8 cellular contexts compared by ENCODE assay signal in genomic region chr16:31074073-31074813, GRCh38. TPM values are rescaled to one million over a fixed set of nuclear protein-coding genes. Genes with fewer than 3 reads are reported as not detected.
A peak's percentile ranks its signal among the peaks of the same experiment; 100 is the strongest.
DNase-seq lines count a peak whose midpoint lies in the region; ATAC-seq and TF ChIP-seq lines count a peak whose summit lies in the region.

TSS of gene ZNF646 (plus strand) at chr16:31074422. CDS start at chr16:31076325, 1,903 bp downstream.
TSS of gene ZNF668 (minus strand) at chr16:31074240. CDS start at chr16:31064459, 9,781 bp downstream.

- intact Hi-C loops in mucosa of descending colon (cut with DNase I, micrococcal nuclease), result loop anchor here in 1 of 2 donors (10.0 kb wide), 1 partner anchor 89 kb away; the partner anchor contains the start of gene HSD3B7

- H3K4me3 Mint-ChIP-seq in IgD-negative memory B cell, result peak within 1 kb of the TSS; percentile 87 to 99 (median 96)

- peaks cover 2% of the 10 kb centered on the region for H3K36me3 Mint-ChIP-seq in IgD-negative memory B cell

- peak within 1 kb of the TSS; percentile 86 for H3K4me3 ChIP-seq in mucosa of descending colon

- peaks cover 17% of the 10 kb centered on the region for H3K4me1 ChIP-seq in mucosa of descending colon (ENCODE audit: low read depth)

- H3K9me3 Mint-ChIP-seq in IgD-negative memory B cell, result no peaks in the 10 kb centered on the region

- H3K27ac ChIP-seq in epithelial cell of prostate, result peak within 1 kb of the TSS; percentile 90

- no peaks in the 10 kb centered on the region for H3K36me3 ChIP-seq in mucosa of descending colon (ENCODE audit: low read depth)

- ATAC-seq in GM21529 (IDR thresholded peaks at IDR 0.05; ENCODE audit: unreplicated experiment) (peak; percentile 67), mucosa of descending colon (peak; percentile 91)

- H3K4me1 Mint-ChIP-seq in IgD-negative memory B cell, result peaks cover 14 to 32% (median 28%) of the 10 kb centered on the region in 3 donors

- H3K9me3 ChIP-seq in mucosa of descending colon, result no peaks in the 10 kb centered on the region

- H3K27ac Mint-ChIP-seq in IgD-negative memory B cell, result peak within 1 kb of the TSS; percentile 78 to 98 (median 98)

- TF ChIP-seq CTCF in mucosa of descending colon (IDR thresholded peaks at IDR 0.05), result no peak

- H3K27me3 Mint-ChIP-seq in IgD-negative memory B cell, result no peaks in the 10 kb centered on the region

- DNase-seq in DMS114 treated with DMSO at 0.1 percent for 48 hours (lab: John Stamatoyannopoulos, UW; ENCODE audit: unreplicated experiment), result peak; percentile 99
- DNase-seq in OCI-M2 (lab: John Stamatoyannopoulos, UW; ENCODE audit: unreplicated experiment), result peak; percentile 75
- peak; percentile 96 for DNase-seq in activated T-cell treated with anti-CD3 and anti-CD28 coated beads for 4 hours
- DNase-seq in epithelial cell of prostate (ENCODE audit: low read depth, low spot score), result peak; percentile 98
- peak; percentile 97 to 99 (median 99) for DNase-seq in mucosa of descending colon
- peak; percentile 95 for DNase-seq in stimulated activated CD8-positive, alpha-beta memory T cell treated with anti-CD3 and anti-CD28 coated beads, Interleukin-4, amount 100 ng/mL, for 24 hours (ENCODE audit: low read depth)

RNA-seq across cellular contexts. Expression of gene ZNF646, which starts in this region (rescaled TPM):
- 9.3 TPM for polyA plus RNA-seq in IgD-negative memory B cell
- 10 to 100 TPM; 19.1 to 20.3 (median 20.0) TPM for total RNA-seq in mucosa of descending colon

RNA-seq across cellular contexts. Expression of gene ZNF668, which starts in this region (rescaled TPM):
- polyA plus RNA-seq in IgD-negative memory B cell, result 10.6 TPM
- 10 to 100 TPM in 1 of 3 donors, 1 to 10 TPM in 2; 8.3 to 10.2 (median 9.8) TPM for total RNA-seq in mucosa of descending colon

Comparison
In these comparisons a context has a peak if more than half of its experiments do, and no peak if none do; other contexts are left out.
1. Peak in every context shown above with its lines: DNase-seq, ATAC-seq, H3K4me3 ChIP-seq and H3K27ac ChIP-seq.